ENCODE assay signal across 15 cellular contexts in genomic region chr9:87530716-87531115, GRCh38. TPM values are rescaled to one million over a fixed set of nuclear protein-coding genes. Genes with fewer than 3 reads are reported as not detected.
DNase-seq lines count a peak whose midpoint lies in the region; ATAC-seq and TF ChIP-seq lines count a peak whose summit lies in the region.
"Had no signal": no experiment of that assay in that cellular context is flagged by ENCODE, and none has a peak within 500 bp of the region (broad histone marks: within the 10 kb centered on the region; RNA-seq: fewer than 3 reads in every experiment).

No MANE protein-coding gene starts in this region.

- H3K36me3 ChIP-seq in BLaER1 treated with 17β-estradiol and CSF1 and Interleukin-3, amounts not matched to agents 10 nM and 100 nM = no peaks in the 10 kb centered on the region
- no peaks in the 10 kb centered on the region for H3K36me3 ChIP-seq in iPS-18a (ENCODE audit: control insufficient read depth, low read depth, low read length)
- no peaks in the 10 kb centered on the region for H3K36me3 ChIP-seq in rectal smooth muscle tissue (ENCODE audit: control insufficient read depth, insufficient read depth, low read length)
- no peaks in the 10 kb centered on the region for H3K36me3 ChIP-seq in right atrium auricular region

- peak overlapping the region; percentile 11 for H3K4me3 Mint-ChIP-seq in WTC11
- H3K4me3 Mint-ChIP-seq: CD4-positive, alpha-beta T cell had no signal

- peak overlapping the region; percentile 37 to 88 (median 49) for H3K4me2 ChIP-seq in BLaER1 treated with 17β-estradiol and CSF1 and Interleukin-3, amounts not matched to agents 10 nM and 100 nM

- ATAC-seq in WTC11 = peak; percentile 67

- no peaks in the 10 kb centered on the region for H3K9me3 Mint-ChIP-seq in WTC11
- H3K9me3 Mint-ChIP-seq: CD4-positive, alpha-beta T cell had no signal

- H3K27ac ChIP-seq in BLaER1 treated with 17β-estradiol and CSF1 and Interleukin-3, amounts not matched to agents 10 nM and 100 nM = peak overlapping the region in 1 of 11 experiments; percentile 3; a peak in 1 of 22 replicates
- no peak overlapping the region for H3K27ac ChIP-seq in iPS-18a (ENCODE audit: low read length)
- peak overlapping the region; percentile 33 for H3K27ac ChIP-seq in rectal smooth muscle tissue (ENCODE audit: low read depth, low read length)
- H3K27ac ChIP-seq in right atrium auricular region = no peak overlapping the region

- in situ Hi-C loops in ACHN (cut with HindIII; ENCODE audit: low pct_ligation_motif_present, low pct_unique_long_range_greater_than_20kb, low sequenced_read_pairs) = no loop called here

- no peaks in the 10 kb centered on the region; a peak in 1 of 22 replicates for H3K9me3 ChIP-seq in BLaER1 treated with 17β-estradiol and CSF1 and Interleukin-3, amounts not matched to agents 10 nM and 100 nM (replicated peaks in 1 of 11)
- no peaks in the 10 kb centered on the region for H3K9me3 ChIP-seq in iPS-18a (ENCODE audit: control insufficient read depth, low read depth, low read length)
- H3K9me3 ChIP-seq in right atrium auricular region = no peaks in the 10 kb centered on the region

- H4K20me1 ChIP-seq in BLaER1 treated with 17β-estradiol and CSF1 and Interleukin-3, amounts not matched to agents 10 nM and 100 nM = peaks cover 0 to 82% (median 0%) of the 10 kb centered on the region in 11 experiments; a peak in 4 of 22 replicates

- H3K4me1 ChIP-seq in BLaER1 treated with 17β-estradiol and CSF1 and Interleukin-3, amounts not matched to agents 10 nM and 100 nM = peaks cover 19 to 38% (median 27%) of the 10 kb centered on the region in 10 experiments
- peaks cover 30% of the 10 kb centered on the region for H3K4me1 ChIP-seq in iPS-18a (ENCODE audit: control insufficient read depth, low read depth, low read length)
- H3K4me1 ChIP-seq in rectal smooth muscle tissue (ENCODE audit: control insufficient read depth, insufficient read depth, low read length) = peaks cover 18% of the 10 kb centered on the region
- no peaks in the 10 kb centered on the region for H3K4me1 ChIP-seq in right atrium auricular region

- TF ChIP-seq CTCF in WTC11 (IDR thresholded peaks at IDR 0.05) = no peak
- TF ChIP-seq CTCF in right atrium auricular region (IDR thresholded peaks at IDR 0.05) = no peak

- H3K36me3 Mint-ChIP-seq in WTC11 = peaks cover 3% of the 10 kb centered on the region; the same call in 1 of the 2 replicates

- DNase-seq in WTC11 (ENCODE audit: low spot score) = no peak
- DNase-seq in dermis blood vessel endothelial cell = no peak
- no peak for DNase-seq in ACHN
- no peak for DNase-seq in right atrium auricular region (ENCODE audit: low spot score)
- DNase-seq in NCI-H1417 (lab: John Stamatoyannopoulos, UW) = no peak
- DNase-seq: Calu3; CD4-positive, alpha-beta T cell; DMS79; KG1; NCI-H1092; NCI-H1694; SHP77 treated with DMSO at 0.1 percent for 48 hours had no signal

- H3K4me3 ChIP-seq in BLaER1 treated with 17β-estradiol and CSF1 and Interleukin-3, amounts not matched to agents 10 nM and 100 nM = no peak overlapping the region
- H3K4me3 ChIP-seq in iPS-18a (ENCODE audit: low read length) = peak overlapping the region; percentile 8
- no peak overlapping the region for H3K4me3 ChIP-seq in rectal smooth muscle tissue (ENCODE audit: low read length)
- no peak overlapping the region for H3K4me3 ChIP-seq in right atrium auricular region

- CTCF ChIA-PET in WTC11 (lab: Charles Lee) = interaction anchor here (0.8 kb wide), 1 partner anchor 16 kb away, joined by 3 read pairs; no protein-coding TSS in a partner anchor

- peak overlapping the region; percentile 85 for H3K27ac Mint-ChIP-seq in WTC11
- H3K27ac Mint-ChIP-seq: CD4-positive, alpha-beta T cell had no signal

- H3K4me1 Mint-ChIP-seq in WTC11 = peaks cover 88% of the 10 kb centered on the region

- H3K27me3 Mint-ChIP-seq in WTC11 (ENCODE audit: low read depth) = no peaks in the 10 kb centered on the region
- H3K27me3 Mint-ChIP-seq: CD4-positive, alpha-beta T cell had no signal

- POLR2A ChIA-PET in WTC11 (lab: Charles Lee) = interaction anchor here (0.6 kb wide), 1 partner anchor 33 kb away, joined by 3 read pairs; the partner anchor contains the start of gene DAPK1

- H3K9ac ChIP-seq in BLaER1 treated with 17β-estradiol and CSF1 and Interleukin-3, amounts not matched to agents 10 nM and 100 nM = no peak overlapping the region
- H3K9ac ChIP-seq in iPS-18a (ENCODE audit: low read length) (no peak overlapping the region), rectal smooth muscle tissue (ENCODE audit: low read length) (no peak overlapping the region)

- H3K27me3 ChIP-seq in BLaER1 treated with 17β-estradiol and CSF1 and Interleukin-3, amounts not matched to agents 10 nM and 100 nM = no peaks in the 10 kb centered on the region
- H3K27me3 ChIP-seq in iPS-18a (ENCODE audit: control insufficient read depth, insufficient read depth, low read length) = no peaks in the 10 kb centered on the region
- no peaks in the 10 kb centered on the region for H3K27me3 ChIP-seq in rectal smooth muscle tissue (ENCODE audit: control insufficient read depth, insufficient read depth, low read length)
- no peaks in the 10 kb centered on the region for H3K27me3 ChIP-seq in right atrium auricular region

TF ChIP-seq in WTC11, 78 proteins besides CTCF, POLR2A, EP300 and RAD21:
- TF ChIP-seq FOXP4 (CRISPR knock-in tag; IDR thresholded peaks at IDR 0.05) (peak; percentile 21; the same call in 1 of the 2 replicates), NR1H2 (CRISPR knock-in tag; IDR thresholded peaks at IDR 0.05) (no peak)

RNA-seq across cellular contexts. Expression of gene DAPK1, which starts 33.0 kb away (rescaled TPM):
- total RNA-seq in WTC11 (2021) (127 to 130 TPM (median 129 TPM) in 3 replicates), dermis blood vessel endothelial cell (51.6 and 55.0 TPM in 2 replicates), right atrium auricular region (10 to 100 TPM; 10.1 to 23.0 TPM)
